16 cellular contexts compared by ENCODE assay signal in the genomic region with DNA sequence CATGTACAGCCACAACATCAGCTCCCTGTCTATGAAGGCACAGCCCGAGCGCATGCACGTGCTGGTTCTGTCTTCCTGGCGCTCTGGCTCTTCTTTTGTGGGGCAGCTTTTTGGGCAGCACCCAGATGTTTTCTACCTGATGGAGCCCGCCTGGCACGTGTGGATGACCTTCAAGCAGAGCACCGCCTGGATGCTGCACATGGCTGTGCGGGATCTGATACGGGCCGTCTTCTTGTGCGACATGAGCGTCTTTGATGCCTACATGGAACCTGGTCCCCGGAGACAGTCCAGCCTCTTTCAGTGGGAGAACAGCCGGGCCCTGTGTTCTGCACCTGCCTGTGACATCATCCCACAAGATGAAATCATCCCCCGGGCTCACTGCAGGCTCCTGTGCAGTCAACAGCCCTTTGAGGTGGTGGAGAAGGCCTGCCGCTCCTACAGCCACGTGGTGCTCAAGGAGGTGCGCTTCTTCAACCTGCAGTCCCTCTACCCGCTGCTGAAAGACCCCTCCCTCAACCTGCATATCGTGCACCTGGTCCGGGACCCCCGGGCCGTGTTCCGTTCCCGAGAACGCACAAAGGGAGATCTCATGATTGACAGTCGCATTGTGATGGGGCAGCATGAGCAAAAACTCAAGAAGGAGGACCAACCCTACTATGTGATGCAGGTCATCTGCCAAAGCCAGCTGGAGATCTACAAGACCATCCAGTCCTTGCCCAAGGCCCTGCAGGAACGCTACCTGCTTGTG. TPM values are rescaled to one million over a fixed set of nuclear protein-coding genes. Genes with fewer than 3 reads are reported as not detected.
DNase-seq lines count a peak whose midpoint lies in the region; ATAC-seq and TF ChIP-seq lines count a peak whose summit lies in the region.
"Had no signal": no experiment of that assay in that cellular context is flagged by ENCODE, and none has a peak within 500 bp of the region (broad histone marks: within the 10 kb centered on the region; RNA-seq: fewer than 3 reads in every experiment).

No MANE protein-coding gene starts in this region.

- TF ChIP-seq CTCF in foreskin keratinocyte (conservative IDR thresholded peaks at IDR 0.05): no peak

- H3K4me1 ChIP-seq in foreskin keratinocyte: no peaks in the 10 kb centered on the region
- H3K4me1 ChIP-seq: A549 had no signal

- H3K27me3 ChIP-seq in foreskin keratinocyte: no peaks in the 10 kb centered on the region

- intact Hi-C loops in Right ventricle myocardium superior (cut with DNase I): no loop called here

- DNase-seq in NCI-H146 (lab: John Stamatoyannopoulos, UW): peak; percentile 15
- DNase-seq in NCI-H146 treated with DMSO at 0.1 percent for 48 hours (lab: John Stamatoyannopoulos, UW; ENCODE audit: unreplicated experiment): no peak
- peak; percentile 5 for DNase-seq in DMS53 treated with DMSO at 0.1 percent for 48 hours (lab: John Stamatoyannopoulos, UW; ENCODE audit: unreplicated experiment)
- peak; percentile 57 for DNase-seq in NCI-H2107 treated with DMSO at 0.1 percent for 48 hours (lab: John Stamatoyannopoulos, UW; ENCODE audit: unreplicated experiment)
- no peak for DNase-seq in Right ventricle myocardium superior
- DNase-seq in foreskin keratinocyte: no peak
- DNase-seq in medulla oblongata (ENCODE audit: extremely low spot score): no peak
- DNase-seq: GOT3 had no signal

- H3K27ac ChIP-seq in foreskin keratinocyte: no peak overlapping the region
- H3K27ac ChIP-seq: 22Rv1, A549, C4-2B had no signal

- ATAC-seq in Right ventricle myocardium superior (ENCODE audit: poor library complexity) (no peak), foreskin keratinocyte (no peak)

RNA-seq across cellular contexts. Expression of a gene that starts 10.7 kb away (rescaled TPM):
- total RNA-seq in Right ventricle myocardium superior: not detected
- 0.11 TPM in 1 of 2 replicates, not detected in the other for total RNA-seq in foreskin keratinocyte
- 0.08 TPM in 1 of 2 replicates, not detected in the other for polyA plus RNA-seq in foreskin keratinocyte
- total RNA-seq: CD4-positive, alpha-beta T cell; G401; HFFc6 had no signal
- polyA plus RNA-seq: BJ had no signal

RNA-seq across cellular contexts. Expression of a gene that starts 40.0 kb away (rescaled TPM):
- total RNA-seq in Right ventricle myocardium superior (0.13 TPM), foreskin keratinocyte (not detected in 2 replicates)
- not detected in 2 replicates for polyA plus RNA-seq in foreskin keratinocyte
- total RNA-seq: CD4-positive, alpha-beta T cell; G401; H7; HFFc6 had no signal
- polyA plus RNA-seq: BJ had no signal

RNA-seq across cellular contexts. Expression of a gene that starts 47.8 kb away (rescaled TPM):
- total RNA-seq in Right ventricle myocardium superior (2.0 TPM), foreskin keratinocyte (2.0 and 2.9 TPM in 2 replicates)
- polyA plus RNA-seq in foreskin keratinocyte: 0.82 and 1.1 TPM in 2 replicates

Comparison
In these comparisons a context has a peak if more than half of its experiments do, and no peak if none do; other contexts are left out.
1. DNase-seq: peak in NCI-H146 (single experiment), DMS53 treated with DMSO at 0.1 percent for 48 hours (single experiment) and NCI-H2107 treated with DMSO at 0.1 percent for 48 hours (single experiment); none in NCI-H146 treated with DMSO at 0.1 percent for 48 hours (single experiment), Right ventricle myocardium superior (single experiment), foreskin keratinocyte (0 of 2) and medulla oblongata (single experiment).